In genomic region chr6:31366693-31367470, GRCh38 we compare ENCODE assay signal across 8 cellular contexts. TPM values are rescaled to one million over a fixed set of nuclear protein-coding genes. Genes with fewer than 3 reads are reported as not detected.
DNase-seq lines count a peak whose midpoint lies in the region; ATAC-seq and TF ChIP-seq lines count a peak whose summit lies in the region.

No MANE protein-coding gene starts in this region.

- H3K27me3 ChIP-seq in neuron (ENCODE audit: insufficient read depth, low read length) (peaks cover 9% of the 10 kb centered on the region), stomach (peaks cover 0 to 36% (median 0%) of the 10 kb centered on the region in 3 donors)

- no peaks in the 10 kb centered on the region for H3K4me1 ChIP-seq in neuron (ENCODE audit: insufficient read depth, low read length)
- peaks cover 0 to 9% (median 9%) of the 10 kb centered on the region in 4 donors for H3K4me1 ChIP-seq in stomach

- ATAC-seq in GM19452 (IDR thresholded peaks at IDR 0.05; ENCODE audit: unreplicated experiment) = peak; percentile 64

- TF ChIP-seq POLR2A in stomach (IDR thresholded peaks at IDR 0.05) = no peak

- DNase-seq in KBM-7 (peak; percentile 92), RPMI8226 (peak; percentile 92), foreskin fibroblast (peak; percentile 77 to 95), stomach (peak; percentile 86)
- peak; percentile 77 for DNase-seq in activated T-helper 9 cell treated with anti-CD3 and anti-CD28 coated beads, Interleukin-2, amount 50 U/mL, for 16 hours (ENCODE audit: low read depth)

- 2 to 5% (median 4%) methylated on average over 30 of the region's 30 CpGs for WGBS in stomach, 5 donors

- no peaks in the 10 kb centered on the region for H3K36me3 ChIP-seq in neuron (ENCODE audit: insufficient read depth, low read length)
- no peaks in the 10 kb centered on the region for H3K36me3 ChIP-seq in stomach

- intact Hi-C loops in stomach (cut with DNase I; ENCODE audit: low total_unique reads) = loop anchor here (5.0 kb wide), 2 partner anchors 170 to 230 kb away; partner anchors contain the start of gene PSORS1C2

- TF ChIP-seq CTCF in C4-2B (conservative IDR thresholded peaks at IDR 0.05) = peak; percentile 95
- TF ChIP-seq CTCF in foreskin fibroblast (IDR thresholded peaks at IDR 0.05; ENCODE audit: low read depth, low read length) = peak; percentile 84
- TF ChIP-seq CTCF in stomach (IDR thresholded peaks at IDR 0.05) = peak in 6 of 7 experiments; percentile 78 to 98 (median 93)

- H3K4me3 ChIP-seq in foreskin fibroblast (ENCODE audit: low read depth in 1 of 2, low read length in 2 of 2) (peak overlapping the region in 1 of 2 donors; percentile 33), neuron (ENCODE audit: low read length) (no peak overlapping the region), stomach (peak overlapping the region; percentile 24 to 36 (median 32))

- H3K9me3 ChIP-seq in neuron (ENCODE audit: low read length) (no peaks in the 10 kb centered on the region), stomach (peaks cover 0 to 2% (median under 1%) of the 10 kb centered on the region in 4 donors)

- H3K27ac ChIP-seq in C4-2B (no peak overlapping the region), stomach (no peak overlapping the region)

- TF ChIP-seq EP300 in stomach (IDR thresholded peaks at IDR 0.05) = no peak

- H2AFZ ChIP-seq in neuron (ENCODE audit: low read depth, low read length) = peak overlapping the region; percentile 28

- in situ Hi-C loops in KBM-7 (cut with MboI; ENCODE audit: low pct_unique_long_range_greater_than_20kb, low sequenced_read_pairs) = no loop called here

RNA-seq across cellular contexts. Expression of gene HLA-B, which starts 9.9 kb away (rescaled TPM):
- 1,000 to 10,000 TPM in 3 of 5 donors, 100 to 1,000 TPM in 2; 134 to 1,907 (median 1,119) TPM for total RNA-seq in stomach
- polyA plus RNA-seq in stomach = 100 to 1,000 TPM; 302 to 830 (median 436) TPM

RNA-seq across cellular contexts. Expression of gene MICA, which starts 36.5 kb away (rescaled TPM):
- 10 to 100 TPM in 3 of 5 donors, 1 to 10 TPM in 2; 2.0 to 13.4 (median 11.1) TPM for total RNA-seq in stomach
- 10 to 100 TPM in 2 of 3 donors, 1 to 10 TPM in 1; 9.9 to 13.6 (median 13.1) TPM for polyA plus RNA-seq in stomach
